In genomic region chr21:35258521-35258920, GRCh38 we compare ENCODE assay signal across 1 cellular context.
TF ChIP-seq lines count a peak whose summit lies in the region.

No MANE protein-coding gene starts in this region.

TF ChIP-seq in HCT116, 20 proteins besides CTCF, POLR2A, EP300 and RAD21 (continued from another document):
- no peak for TF ChIP-seq REST (IDR thresholded peaks at IDR 0.05; ENCODE audit: low read depth)
- TF ChIP-seq SIN3A (IDR thresholded peaks at IDR 0.05; ENCODE audit: low read depth): no peak
- no peak for TF ChIP-seq CEBPB (IDR thresholded peaks at IDR 0.05; ENCODE audit: low read depth)
